ENCODE assay signal across 1 cellular context in the genomic region with DNA sequence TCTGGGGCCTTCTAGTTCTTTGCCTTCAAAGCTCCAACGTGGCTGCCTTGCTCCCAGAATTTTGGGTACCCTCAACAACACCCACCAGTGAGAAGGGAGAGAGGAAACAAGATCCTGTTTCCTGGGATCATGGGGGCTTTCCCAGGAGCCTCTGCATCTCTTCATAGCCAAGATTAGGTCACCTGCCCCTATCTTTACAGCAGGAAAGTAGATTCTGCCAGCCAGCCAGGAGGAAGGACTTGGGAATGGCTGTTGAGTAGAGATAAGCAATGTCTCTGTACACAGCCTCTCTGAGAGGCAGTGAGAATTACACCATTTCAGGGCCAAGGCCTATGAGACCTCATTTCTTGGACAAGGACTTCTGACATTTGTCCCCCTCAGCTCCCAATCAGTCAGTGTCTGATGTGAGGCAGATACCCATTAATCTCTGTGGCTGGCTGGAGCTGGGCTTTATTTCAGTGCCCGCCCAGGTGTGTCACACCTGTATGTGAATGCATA.
TF ChIP-seq lines count a peak whose summit lies in the region.

No MANE protein-coding gene starts in this region.

TF ChIP-seq in K562, 482 proteins besides CTCF, POLR2A, EP300 and RAD21 (continued from another document and continues in another):
- TF ChIP-seq, protein P1, sequence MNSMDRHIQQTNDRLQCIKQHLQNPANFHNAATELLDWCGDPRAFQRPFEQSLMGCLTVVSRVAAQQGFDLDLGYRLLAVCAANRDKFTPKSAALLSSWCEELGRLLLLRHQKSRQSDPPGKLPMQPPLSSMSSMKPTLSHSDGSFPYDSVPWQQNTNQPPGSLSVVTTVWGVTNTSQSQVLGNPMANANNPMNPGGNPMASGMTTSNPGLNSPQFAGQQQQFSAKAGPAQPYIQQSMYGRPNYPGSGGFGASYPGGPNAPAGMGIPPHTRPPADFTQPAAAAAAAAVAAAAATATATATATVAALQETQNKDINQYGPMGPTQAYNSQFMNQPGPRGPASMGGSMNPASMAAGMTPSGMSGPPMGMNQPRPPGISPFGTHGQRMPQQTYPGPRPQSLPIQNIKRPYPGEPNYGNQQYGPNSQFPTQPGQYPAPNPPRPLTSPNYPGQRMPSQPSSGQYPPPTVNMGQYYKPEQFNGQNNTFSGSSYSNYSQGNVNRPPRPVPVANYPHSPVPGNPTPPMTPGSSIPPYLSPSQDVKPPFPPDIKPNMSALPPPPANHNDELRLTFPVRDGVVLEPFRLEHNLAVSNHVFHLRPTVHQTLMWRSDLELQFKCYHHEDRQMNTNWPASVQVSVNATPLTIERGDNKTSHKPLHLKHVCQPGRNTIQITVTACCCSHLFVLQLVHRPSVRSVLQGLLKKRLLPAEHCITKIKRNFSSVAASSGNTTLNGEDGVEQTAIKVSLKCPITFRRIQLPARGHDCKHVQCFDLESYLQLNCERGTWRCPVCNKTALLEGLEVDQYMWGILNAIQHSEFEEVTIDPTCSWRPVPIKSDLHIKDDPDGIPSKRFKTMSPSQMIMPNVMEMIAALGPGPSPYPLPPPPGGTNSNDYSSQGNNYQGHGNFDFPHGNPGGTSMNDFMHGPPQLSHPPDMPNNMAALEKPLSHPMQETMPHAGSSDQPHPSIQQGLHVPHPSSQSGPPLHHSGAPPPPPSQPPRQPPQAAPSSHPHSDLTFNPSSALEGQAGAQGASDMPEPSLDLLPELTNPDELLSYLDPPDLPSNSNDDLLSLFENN (IDR thresholded peaks at IDR 0.05; ENCODE audit: low read depth in 2 of 2, low read length in 2 of 2) = peak in 1 of 2 experiments; percentile 85; a peak in 2 of 4 replicates
- TF ChIP-seq, protein P2, sequence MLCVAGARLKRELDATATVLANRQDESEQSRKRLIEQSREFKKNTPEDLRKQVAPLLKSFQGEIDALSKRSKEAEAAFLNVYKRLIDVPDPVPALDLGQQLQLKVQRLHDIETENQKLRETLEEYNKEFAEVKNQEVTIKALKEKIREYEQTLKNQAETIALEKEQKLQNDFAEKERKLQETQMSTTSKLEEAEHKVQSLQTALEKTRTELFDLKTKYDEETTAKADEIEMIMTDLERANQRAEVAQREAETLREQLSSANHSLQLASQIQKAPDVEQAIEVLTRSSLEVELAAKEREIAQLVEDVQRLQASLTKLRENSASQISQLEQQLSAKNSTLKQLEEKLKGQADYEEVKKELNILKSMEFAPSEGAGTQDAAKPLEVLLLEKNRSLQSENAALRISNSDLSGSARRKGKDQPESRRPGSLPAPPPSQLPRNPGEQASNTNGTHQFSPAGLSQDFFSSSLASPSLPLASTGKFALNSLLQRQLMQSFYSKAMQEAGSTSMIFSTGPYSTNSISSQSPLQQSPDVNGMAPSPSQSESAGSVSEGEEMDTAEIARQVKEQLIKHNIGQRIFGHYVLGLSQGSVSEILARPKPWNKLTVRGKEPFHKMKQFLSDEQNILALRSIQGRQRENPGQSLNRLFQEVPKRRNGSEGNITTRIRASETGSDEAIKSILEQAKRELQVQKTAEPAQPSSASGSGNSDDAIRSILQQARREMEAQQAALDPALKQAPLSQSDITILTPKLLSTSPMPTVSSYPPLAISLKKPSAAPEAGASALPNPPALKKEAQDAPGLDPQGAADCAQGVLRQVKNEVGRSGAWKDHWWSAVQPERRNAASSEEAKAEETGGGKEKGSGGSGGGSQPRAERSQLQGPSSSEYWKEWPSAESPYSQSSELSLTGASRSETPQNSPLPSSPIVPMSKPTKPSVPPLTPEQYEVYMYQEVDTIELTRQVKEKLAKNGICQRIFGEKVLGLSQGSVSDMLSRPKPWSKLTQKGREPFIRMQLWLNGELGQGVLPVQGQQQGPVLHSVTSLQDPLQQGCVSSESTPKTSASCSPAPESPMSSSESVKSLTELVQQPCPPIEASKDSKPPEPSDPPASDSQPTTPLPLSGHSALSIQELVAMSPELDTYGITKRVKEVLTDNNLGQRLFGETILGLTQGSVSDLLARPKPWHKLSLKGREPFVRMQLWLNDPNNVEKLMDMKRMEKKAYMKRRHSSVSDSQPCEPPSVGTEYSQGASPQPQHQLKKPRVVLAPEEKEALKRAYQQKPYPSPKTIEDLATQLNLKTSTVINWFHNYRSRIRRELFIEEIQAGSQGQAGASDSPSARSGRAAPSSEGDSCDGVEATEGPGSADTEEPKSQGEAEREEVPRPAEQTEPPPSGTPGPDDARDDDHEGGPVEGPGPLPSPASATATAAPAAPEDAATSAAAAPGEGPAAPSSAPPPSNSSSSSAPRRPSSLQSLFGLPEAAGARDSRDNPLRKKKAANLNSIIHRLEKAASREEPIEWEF (CRISPR knock-in tag; IDR thresholded peaks at IDR 0.05) = 0 out of 2 replicates have a peak, but pooled peaks have one; percentile 43
- TF ChIP-seq MEF2D (tag; conservative IDR thresholded peaks at IDR 0.05; ENCODE audit: low read depth) (peak; percentile 48; the same call in 1 of the 2 replicates), TEAD4 (IDR thresholded peaks at IDR 0.05; ENCODE audit: low read length) (peak; percentile 96), TEAD4 (CRISPR knock-in tag; IDR thresholded peaks at IDR 0.05; ENCODE audit: borderline replicate concordance) (no peak), ZBTB17 (CRISPR knock-in tag; IDR thresholded peaks at IDR 0.05) (no peak), ZKSCAN3 (CRISPR knock-in tag; IDR thresholded peaks at IDR 0.05) (no peak), BDP1 (IDR thresholded peaks at IDR 0.05; ENCODE audit: insufficient read depth, insufficient read length) (no peak), ELK3 (CRISPR knock-in tag; IDR thresholded peaks at IDR 0.05) (no peak), SP2 (IDR thresholded peaks at IDR 0.05; ENCODE audit: extremely low read depth, low read depth, low read length, poor library complexity, severe bottlenecking) (no peak), EHMT2 (IDR thresholded peaks at IDR 0.05) (peak; percentile 77), E2F5 (CRISPR knock-in tag; IDR thresholded peaks at IDR 0.05) (no peak), RCOR1 (IDR thresholded peaks at IDR 0.05; ENCODE audit: borderline replicate concordance in 1 of 2, low read depth in 2 of 2, low read length in 2 of 2) (peak in 1 of 2 experiments; percentile 86; a peak in 2 of 4 replicates), PHB2 (IDR thresholded peaks at IDR 0.05; ENCODE audit: low read depth) (peak; percentile 74), MXI1 (IDR thresholded peaks at IDR 0.05; ENCODE audit: low read depth, low read length) (no peak), MTA1 (IDR thresholded peaks at IDR 0.05; ENCODE audit: borderline replicate concordance) (peak; percentile 79; the same call in 1 of the 2 replicates), POU5F1 (IDR thresholded peaks at IDR 0.05; ENCODE audit: borderline replicate concordance, low read depth, low read length, partially characterized antibody) (no peak), ID3 (CRISPR knock-in tag; IDR thresholded peaks at IDR 0.05) (no peak), ID3 (tag; IDR thresholded peaks at IDR 0.05) (no peak), CAMTA2 (CRISPR knock-in tag; conservative IDR thresholded peaks at IDR 0.05) (no peak), LARP7 (IDR thresholded peaks at IDR 0.05) (no peak), NR2C2 (CRISPR knock-in tag; IDR thresholded peaks at IDR 0.05) (no peak), NR2C2 (tag; IDR thresholded peaks at IDR 0.05) (peak; percentile 58; the same call in 1 of the 2 replicates), TRIM28 (IDR thresholded peaks at IDR 0.05) (no peak), FOXJ2 (tag; IDR thresholded peaks at IDR 0.05) (0 out of 2 replicates have a peak, but pooled peaks have one; percentile 48), HDAC3 (IDR thresholded peaks at IDR 0.05; ENCODE audit: borderline replicate concordance, partially characterized antibody) (peak; percentile 82), ZNF592 (IDR thresholded peaks at IDR 0.05) (peak; percentile 84), GTF2F1 (IDR thresholded peaks at IDR 0.05; ENCODE audit: low read depth, low read length) (no peak), ZNF561 (CRISPR knock-in tag; conservative IDR thresholded peaks at IDR 0.05) (no peak), RB1 (IDR thresholded peaks at IDR 0.05; ENCODE audit: low read depth) (no peak), ZNF586 (CRISPR knock-in tag; conservative IDR thresholded peaks at IDR 0.05) (no peak)
- TF ChIP-seq, protein P3, sequence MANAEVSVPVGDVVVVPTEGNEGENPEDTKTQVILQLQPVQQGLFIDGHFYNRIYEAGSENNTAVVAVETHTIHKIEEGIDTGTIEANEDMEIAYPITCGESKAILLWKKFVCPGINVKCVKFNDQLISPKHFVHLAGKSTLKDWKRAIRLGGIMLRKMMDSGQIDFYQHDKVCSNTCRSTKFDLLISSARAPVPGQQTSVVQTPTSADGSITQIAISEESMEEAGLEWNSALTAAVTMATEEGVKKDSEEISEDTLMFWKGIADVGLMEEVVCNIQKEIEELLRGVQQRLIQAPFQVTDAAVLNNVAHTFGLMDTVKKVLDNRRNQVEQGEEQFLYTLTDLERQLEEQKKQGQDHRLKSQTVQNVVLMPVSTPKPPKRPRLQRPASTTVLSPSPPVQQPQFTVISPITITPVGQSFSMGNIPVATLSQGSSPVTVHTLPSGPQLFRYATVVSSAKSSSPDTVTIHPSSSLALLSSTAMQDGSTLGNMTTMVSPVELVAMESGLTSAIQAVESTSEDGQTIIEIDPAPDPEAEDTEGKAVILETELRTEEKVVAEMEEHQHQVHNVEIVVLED (CRISPR knock-in tag; IDR thresholded peaks at IDR 0.05) = no peak
- TF ChIP-seq, protein P4, sequence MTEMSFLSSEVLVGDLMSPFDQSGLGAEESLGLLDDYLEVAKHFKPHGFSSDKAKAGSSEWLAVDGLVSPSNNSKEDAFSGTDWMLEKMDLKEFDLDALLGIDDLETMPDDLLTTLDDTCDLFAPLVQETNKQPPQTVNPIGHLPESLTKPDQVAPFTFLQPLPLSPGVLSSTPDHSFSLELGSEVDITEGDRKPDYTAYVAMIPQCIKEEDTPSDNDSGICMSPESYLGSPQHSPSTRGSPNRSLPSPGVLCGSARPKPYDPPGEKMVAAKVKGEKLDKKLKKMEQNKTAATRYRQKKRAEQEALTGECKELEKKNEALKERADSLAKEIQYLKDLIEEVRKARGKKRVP (CRISPR knock-in tag; IDR thresholded peaks at IDR 0.05) = no peak
- TF ChIP-seq, protein P5, sequence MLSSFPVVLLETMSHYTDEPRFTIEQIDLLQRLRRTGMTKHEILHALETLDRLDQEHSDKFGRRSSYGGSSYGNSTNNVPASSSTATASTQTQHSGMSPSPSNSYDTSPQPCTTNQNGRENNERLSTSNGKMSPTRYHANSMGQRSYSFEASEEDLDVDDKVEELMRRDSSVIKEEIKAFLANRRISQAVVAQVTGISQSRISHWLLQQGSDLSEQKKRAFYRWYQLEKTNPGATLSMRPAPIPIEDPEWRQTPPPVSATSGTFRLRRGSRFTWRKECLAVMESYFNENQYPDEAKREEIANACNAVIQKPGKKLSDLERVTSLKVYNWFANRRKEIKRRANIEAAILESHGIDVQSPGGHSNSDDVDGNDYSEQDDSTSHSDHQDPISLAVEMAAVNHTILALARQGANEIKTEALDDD (IDR thresholded peaks at IDR 0.05) = no peak
